ENCODE assay signal across 21 cellular contexts in genomic region chr4:7704091-7704490, GRCh38.
"Had no signal": no experiment of that assay in that cellular context is flagged by ENCODE, and none has a peak within 500 bp of the region (broad histone marks: within the 10 kb centered on the region; RNA-seq: fewer than 3 reads in every experiment).

No MANE protein-coding gene starts in this region.

- ATAC-seq: effector memory CD8-positive, alpha-beta T cell; esophagus mucosa; gastrocnemius medialis; left cardiac atrium; left lung; lower lobe of right lung had no signal

- H3K9me3 Mint-ChIP-seq: dendritic cell treated with granulocyte-macrophage colony-stimulating factor and Interleukin-4, amounts not matched to agents 40 ng/mL and 50 ng/mL, for 4 days; effector memory CD8-positive, alpha-beta T cell; endodermal cell had no signal

- H3K4me1 Mint-ChIP-seq: endodermal cell had no signal

- DNase-seq: colonic mucosa; cortex of kidney; effector CD8-positive, alpha-beta T cell; effector memory CD8-positive, alpha-beta T cell; endodermal cell; esophagus squamous epithelium; foreskin fibroblast; foreskin melanocyte; gastrocnemius medialis; glutamatergic neuron; head of caudate nucleus; heart right ventricle; hippocampal formation; left cardiac atrium; left ventricle myocardium superior; lower lobe of right lung; mesendoderm; midbrain had no signal

- H3K4me3 Mint-ChIP-seq: dendritic cell treated with granulocyte-macrophage colony-stimulating factor and Interleukin-4, amounts not matched to agents 40 ng/mL and 50 ng/mL, for 4 days; effector memory CD8-positive, alpha-beta T cell; endodermal cell had no signal

- H3K27ac Mint-ChIP-seq: dendritic cell treated with granulocyte-macrophage colony-stimulating factor and Interleukin-4, amounts not matched to agents 40 ng/mL and 50 ng/mL, for 4 days; endodermal cell had no signal
